1 cellular context compared by ENCODE assay signal in the genomic region with DNA sequence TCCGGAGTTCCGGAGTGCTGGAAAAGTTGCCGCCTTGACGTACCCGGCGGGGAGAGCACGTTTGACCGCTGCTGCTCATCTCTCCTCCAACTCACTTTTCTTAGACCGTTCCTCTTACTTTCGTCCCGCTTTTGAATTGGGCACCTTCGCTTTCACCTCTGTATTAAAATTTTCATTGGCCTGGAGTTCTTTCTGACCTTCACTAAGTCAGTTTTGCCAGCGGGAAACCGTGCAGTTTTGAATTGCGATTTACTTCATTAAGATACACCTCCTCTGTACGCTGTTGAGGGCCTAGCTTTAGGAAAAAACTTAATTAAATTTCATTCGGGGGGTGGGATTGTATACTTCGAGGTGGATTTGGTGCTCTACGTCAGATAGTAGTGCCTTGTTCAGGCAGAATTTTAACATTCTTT.
TF ChIP-seq lines count a peak whose summit lies in the region.

No MANE protein-coding gene starts in this region.

TF ChIP-seq in HEK293, 187 proteins besides CTCF, POLR2A, EP300 and RAD21 (continued from another document):
- TF ChIP-seq, protein P1, sequence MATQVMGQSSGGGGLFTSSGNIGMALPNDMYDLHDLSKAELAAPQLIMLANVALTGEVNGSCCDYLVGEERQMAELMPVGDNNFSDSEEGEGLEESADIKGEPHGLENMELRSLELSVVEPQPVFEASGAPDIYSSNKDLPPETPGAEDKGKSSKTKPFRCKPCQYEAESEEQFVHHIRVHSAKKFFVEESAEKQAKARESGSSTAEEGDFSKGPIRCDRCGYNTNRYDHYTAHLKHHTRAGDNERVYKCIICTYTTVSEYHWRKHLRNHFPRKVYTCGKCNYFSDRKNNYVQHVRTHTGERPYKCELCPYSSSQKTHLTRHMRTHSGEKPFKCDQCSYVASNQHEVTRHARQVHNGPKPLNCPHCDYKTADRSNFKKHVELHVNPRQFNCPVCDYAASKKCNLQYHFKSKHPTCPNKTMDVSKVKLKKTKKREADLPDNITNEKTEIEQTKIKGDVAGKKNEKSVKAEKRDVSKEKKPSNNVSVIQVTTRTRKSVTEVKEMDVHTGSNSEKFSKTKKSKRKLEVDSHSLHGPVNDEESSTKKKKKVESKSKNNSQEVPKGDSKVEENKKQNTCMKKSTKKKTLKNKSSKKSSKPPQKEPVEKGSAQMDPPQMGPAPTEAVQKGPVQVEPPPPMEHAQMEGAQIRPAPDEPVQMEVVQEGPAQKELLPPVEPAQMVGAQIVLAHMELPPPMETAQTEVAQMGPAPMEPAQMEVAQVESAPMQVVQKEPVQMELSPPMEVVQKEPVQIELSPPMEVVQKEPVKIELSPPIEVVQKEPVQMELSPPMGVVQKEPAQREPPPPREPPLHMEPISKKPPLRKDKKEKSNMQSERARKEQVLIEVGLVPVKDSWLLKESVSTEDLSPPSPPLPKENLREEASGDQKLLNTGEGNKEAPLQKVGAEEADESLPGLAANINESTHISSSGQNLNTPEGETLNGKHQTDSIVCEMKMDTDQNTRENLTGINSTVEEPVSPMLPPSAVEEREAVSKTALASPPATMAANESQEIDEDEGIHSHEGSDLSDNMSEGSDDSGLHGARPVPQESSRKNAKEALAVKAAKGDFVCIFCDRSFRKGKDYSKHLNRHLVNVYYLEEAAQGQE (tag by site-specific recombination; IDR thresholded peaks at IDR 0.05): peak; percentile 2; the same call in 1 of the 2 replicates
- 0 out of 2 replicates have a peak, but pooled peaks have one; percentile 9 for TF ChIP-seq ZNF600 (tag by site-specific recombination; IDR thresholded peaks at IDR 0.05)
TF ChIP-seq in HEK293: peak in this region for 6.
